Comparison of ENCODE assay signal across 18 cellular contexts in the genomic region with DNA sequence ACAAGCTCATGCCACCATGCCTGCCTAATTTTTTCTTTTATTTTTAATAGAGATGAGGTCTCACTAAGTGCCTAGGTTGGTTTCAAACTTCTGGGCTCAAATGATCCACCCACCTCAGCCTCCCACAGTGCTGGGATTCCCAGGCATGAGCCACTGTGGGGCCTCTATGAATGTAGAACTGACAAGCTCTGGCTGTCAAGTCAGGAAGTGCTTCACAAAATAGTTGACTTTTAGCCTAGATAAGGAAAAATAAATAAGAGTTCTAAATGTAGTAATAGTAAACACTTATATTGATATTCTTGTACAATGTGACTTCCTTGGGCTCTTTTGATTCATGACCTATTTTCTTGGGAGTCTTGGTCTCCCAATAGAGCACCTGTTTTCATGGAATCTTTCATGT. TPM values are rescaled to one million over a fixed set of nuclear protein-coding genes. Genes with fewer than 3 reads are reported as not detected.
DNase-seq lines count a peak whose midpoint lies in the region; ATAC-seq and TF ChIP-seq lines count a peak whose summit lies in the region.
"Had no signal": no experiment of that assay in that cellular context is flagged by ENCODE, and none has a peak within 500 bp of the region (broad histone marks: within the 10 kb centered on the region; RNA-seq: fewer than 3 reads in every experiment).

No MANE protein-coding gene starts in this region.

- intact Hi-C loops in left lung (cut with DNase I) (no loop called here), thyroid gland (cut with DNase I) (no loop called here)

- ATAC-seq in left lung: peak; percentile 90

- POLR2A ChIA-PET in CD8-positive, alpha-beta memory T cell (lab: Charles Lee): no interaction called here

- H3K4me3 Mint-ChIP-seq in nephron: no peak overlapping the region
- H3K4me3 Mint-ChIP-seq in CD8-positive, alpha-beta memory T cell: no peak overlapping the region
- H3K4me3 Mint-ChIP-seq: CD4-positive, CD25-positive, alpha-beta regulatory T cell; H9; IgD-negative memory B cell had no signal

- TF ChIP-seq CTCF in left lung (IDR thresholded peaks at IDR 0.05) (no peak), nephron (IDR thresholded peaks at IDR 0.05; ENCODE audit: unreplicated experiment in 3 of 3) (no peak), thyroid gland (IDR thresholded peaks at IDR 0.05) (no peak)

- no peak for TF ChIP-seq POLR2A in thyroid gland (IDR thresholded peaks at IDR 0.05)

- H3K4me1 ChIP-seq in left lung (no peaks in the 10 kb centered on the region), thyroid gland (no peaks in the 10 kb centered on the region)
- no peaks in the 10 kb centered on the region for H3K4me1 ChIP-seq in CD8-positive, alpha-beta memory T cell (ENCODE audit: insufficient read depth, low read length)
- H3K4me1 ChIP-seq: BE2C had no signal

- no peaks in the 10 kb centered on the region for H3K27me3 ChIP-seq in left lung
- H3K27me3 ChIP-seq in thyroid gland: no peaks in the 10 kb centered on the region
- H3K27me3 ChIP-seq in CD8-positive, alpha-beta memory T cell (ENCODE audit: insufficient read depth, low read length, poor library complexity, severe bottlenecking): no peaks in the 10 kb centered on the region
- H3K27me3 ChIP-seq: BE2C had no signal

- CTCF ChIA-PET in CD8-positive, alpha-beta memory T cell (lab: Charles Lee): no interaction called here

- no peaks in the 10 kb centered on the region for H3K27me3 Mint-ChIP-seq in nephron (ENCODE audit: low read depth)
- no peaks in the 10 kb centered on the region for H3K27me3 Mint-ChIP-seq in CD8-positive, alpha-beta memory T cell
- H3K27me3 Mint-ChIP-seq: CD4-positive, CD25-positive, alpha-beta regulatory T cell; IgD-negative memory B cell had no signal

- H3K27ac ChIP-seq in left lung: no peak overlapping the region
- peak overlapping the region in 2 of 3 donors; percentile 31 to 37 for H3K27ac ChIP-seq in thyroid gland
- no peak overlapping the region for H3K27ac ChIP-seq in CD8-positive, alpha-beta memory T cell (ENCODE audit: low read depth, low read length)

- no peaks in the 10 kb centered on the region for H3K36me3 Mint-ChIP-seq in nephron (ENCODE audit: low read depth)
- no peaks in the 10 kb centered on the region for H3K36me3 Mint-ChIP-seq in CD8-positive, alpha-beta memory T cell
- H3K36me3 Mint-ChIP-seq: CD4-positive, CD25-positive, alpha-beta regulatory T cell; IgD-negative memory B cell had no signal

- peak overlapping the region; percentile 24 to 57 (median 26) for H3K27ac Mint-ChIP-seq in nephron
- no peak overlapping the region for H3K27ac Mint-ChIP-seq in CD8-positive, alpha-beta memory T cell
- H3K27ac Mint-ChIP-seq: CD4-positive, CD25-positive, alpha-beta regulatory T cell; H9; IgD-negative memory B cell had no signal

- H3K9me3 ChIP-seq in left lung: no peaks in the 10 kb centered on the region
- H3K9me3 ChIP-seq in thyroid gland: no peaks in the 10 kb centered on the region
- H3K9me3 ChIP-seq in CD8-positive, alpha-beta memory T cell (ENCODE audit: low read length): no peaks in the 10 kb centered on the region
- H3K9me3 ChIP-seq: BE2C, Caco-2 had no signal

- H3K9me3 Mint-ChIP-seq in nephron: no peaks in the 10 kb centered on the region
- peaks cover 0 to 2% (median 0%) of the 10 kb centered on the region in 5 donors for H3K9me3 Mint-ChIP-seq in CD8-positive, alpha-beta memory T cell
- H3K9me3 Mint-ChIP-seq: CD4-positive, CD25-positive, alpha-beta regulatory T cell; H9; IgD-negative memory B cell had no signal

- H3K4me3 ChIP-seq in left lung: no peak overlapping the region
- no peak overlapping the region for H3K4me3 ChIP-seq in thyroid gland (replicated peaks in 1 of 3)
- H3K4me3 ChIP-seq in CD8-positive, alpha-beta memory T cell (ENCODE audit: low read length): no peak overlapping the region

- no peak for DNase-seq in left lung
- DNase-seq in thyroid gland: no peak
- DNase-seq in stimulated activated CD4-positive, alpha-beta T cell treated with anti-CD3 and anti-CD28 coated beads, Interleukin-4, amount 100 ng/mL, for 24 hours: no peak
- no peak for DNase-seq in CD8-positive, alpha-beta memory T cell
- DNase-seq in NCI-H2171 treated with DMSO at 0.1 percent for 48 hours (lab: John Stamatoyannopoulos, UW): no peak
- DNase-seq: BE2C; C1 segment of cervical spinal cord; Caco-2; CD4-positive, CD25-positive, alpha-beta regulatory T cell; DMS153; DMS79; GDM1; GOT3; H9 had no signal

- no peaks in the 10 kb centered on the region for H3K4me1 Mint-ChIP-seq in nephron
- H3K4me1 Mint-ChIP-seq in CD8-positive, alpha-beta memory T cell: no peaks in the 10 kb centered on the region
- H3K4me1 Mint-ChIP-seq: CD4-positive, CD25-positive, alpha-beta regulatory T cell; H9; IgD-negative memory B cell had no signal

- H3K36me3 ChIP-seq in left lung (no peaks in the 10 kb centered on the region), thyroid gland (peaks cover 6 to 22% of the 10 kb centered on the region in 2 donors)
- no peaks in the 10 kb centered on the region for H3K36me3 ChIP-seq in CD8-positive, alpha-beta memory T cell (ENCODE audit: insufficient read depth, low read length)
- H3K36me3 ChIP-seq: BE2C had no signal

RNA-seq across cellular contexts. Expression of a gene that starts 40.0 kb away (rescaled TPM):
- total RNA-seq in left lung: 1 to 10 TPM; 4.1 to 7.5 TPM
- 1,000 to 10,000 TPM; 1,352 to 4,044 (median 2,415) TPM for total RNA-seq in thyroid gland
- total RNA-seq in CD8-positive, alpha-beta memory T cell: not detected
- not detected for polyA plus RNA-seq in CD8-positive, alpha-beta memory T cell
- total RNA-seq: A172; CD4-positive, CD25-positive, alpha-beta regulatory T cell; Daoy had no signal
- polyA plus RNA-seq: CD4-positive, CD25-positive, alpha-beta regulatory T cell; IgD-negative memory B cell had no signal

Comparison
In these comparisons a context has a peak if more than half of its experiments do, and no peak if none do; other contexts are left out.
1. H3K27ac ChIP-seq: peak in thyroid gland (2 of 3); none in left lung (0 of 2) and CD8-positive, alpha-beta memory T cell (single experiment).
2. H3K27ac Mint-ChIP-seq: peak in nephron (3 of 3); none in CD8-positive, alpha-beta memory T cell (0 of 8).
3. RNA of a gene that starts 40.0 kb away (total RNA-seq): 1,352 to 4,044 TPM in thyroid gland; 4.1 to 7.5 TPM in left lung and not detected in CD8-positive, alpha-beta memory T cell; every median in the first group is over 100 times any median in the second.